Comparison of ENCODE assay signal across 13 cellular contexts in genomic region chr17:50475775-50476544, GRCh38. TPM values are rescaled to one million over a fixed set of nuclear protein-coding genes. Genes with fewer than 3 reads are reported as not detected.
DNase-seq lines count a peak whose midpoint lies in the region; ATAC-seq, FAIRE-seq and TF ChIP-seq lines count a peak whose summit lies in the region.
"Not testable (repeated sequence)": the region's sequence is repeated elsewhere in the genome, so short reads cannot be mapped to it uniquely, and the experiment has no call there.
"Had no signal": no experiment of that assay in that cellular context is flagged by ENCODE, and none has a peak within 500 bp of the region (broad histone marks: within the 10 kb centered on the region; RNA-seq: fewer than 3 reads in every experiment).

No MANE protein-coding gene starts in this region.

- TF ChIP-seq CTCF in astrocyte (IDR thresholded peaks at IDR 0.05; ENCODE audit: insufficient read depth, low read depth, low read length); endodermal cell (conservative IDR thresholded peaks at IDR 0.05); lower lobe of right lung (IDR thresholded peaks at IDR 0.05); neural progenitor cell (IDR thresholded peaks at IDR 0.05); spleen (IDR thresholded peaks at IDR 0.05 in 8 of 11, conservative IDR thresholded peaks at IDR 0.05 in 3 of 11): not testable (repeated sequence)

- peaks cover 11% of the 10 kb centered on the region for H4K20me1 ChIP-seq in astrocyte (ENCODE audit: insufficient read depth, low read length)
- H4K20me1 ChIP-seq in neural progenitor cell (ENCODE audit: low read depth) = not testable (repeated sequence)

- peak overlapping the region; percentile 17 for H3K4me3 Mint-ChIP-seq in astrocyte (ENCODE audit: unreplicated experiment)
- H3K4me3 Mint-ChIP-seq in endodermal cell = peak overlapping the region; percentile 28
- H3K4me3 Mint-ChIP-seq in neural progenitor cell = peak overlapping the region; percentile 17

- not testable (repeated sequence) for H3K4me3 ChIP-seq in astrocyte (ENCODE audit: insufficient read depth, low read depth, low read length); endodermal cell (ENCODE audit: low read length); lower lobe of right lung; neural progenitor cell; spleen

- not testable (repeated sequence) for H3K9me3 Mint-ChIP-seq in astrocyte (ENCODE audit: unreplicated experiment); endodermal cell; neural progenitor cell

- DNase-seq in HuH-7 (ENCODE audit: low spot score) = peak; percentile 47
- DNase-seq in astrocyte (ENCODE audit: low read depth); endodermal cell; neural progenitor cell (ENCODE audit: low spot score): not testable (repeated sequence)
- peak in 1 of 2 donors; percentile 35 for DNase-seq in left colon
- DNase-seq in lower lobe of right lung = peak; percentile 8
- DNase-seq in spleen = peak; percentile 34

- not testable (repeated sequence) for H2AFZ ChIP-seq in astrocyte (ENCODE audit: low read depth, low read length); neural progenitor cell (replicated peaks)

- peak overlapping the region; percentile 26; the same call in 1 of the 2 replicates for H3K9ac ChIP-seq in ES-I3 (ENCODE audit: low read depth, low read length)
- H3K9ac ChIP-seq in astrocyte (ENCODE audit: low read length); endodermal cell (ENCODE audit: extremely low read depth, low read length, poor library complexity, severe bottlenecking); neural progenitor cell: not testable (repeated sequence)

- H3K4me1 ChIP-seq in ES-I3 (ENCODE audit: insufficient read depth, low read length); astrocyte (ENCODE audit: insufficient read depth, low read length); endodermal cell (ENCODE audit: control insufficient read depth, insufficient read depth, low read length); neural progenitor cell: not testable (repeated sequence)
- H3K4me1 ChIP-seq in lower lobe of right lung (peaks cover 21% of the 10 kb centered on the region), spleen (peaks cover 18 to 29% (median 26%) of the 10 kb centered on the region in 6 donors)

- H3K4me2 ChIP-seq in astrocyte (ENCODE audit: low read length) = not testable (repeated sequence)
- peak overlapping the region; percentile 60 for H3K4me2 ChIP-seq in neural progenitor cell

- not testable (repeated sequence) for H3K27ac ChIP-seq in astrocyte (ENCODE audit: low read depth, low read length); endodermal cell (ENCODE audit: low read depth, low read length); lower lobe of right lung; neural progenitor cell; spleen

- H3K79me2 ChIP-seq in astrocyte (ENCODE audit: insufficient read depth, low read length) = peaks cover 10% of the 10 kb centered on the region
- not testable (repeated sequence) for H3K79me2 ChIP-seq in neural progenitor cell (ENCODE audit: low read depth)

- peaks cover 31% of the 10 kb centered on the region for H3F3A ChIP-seq in neural progenitor cell (ENCODE audit: low read depth)

- peak; percentile 35 for ATAC-seq in left colon
- not testable (repeated sequence) for ATAC-seq in lower lobe of right lung

- H3K36me3 Mint-ChIP-seq in astrocyte (ENCODE audit: low read depth, unreplicated experiment); neural progenitor cell: not testable (repeated sequence)
- H3K36me3 Mint-ChIP-seq in endodermal cell (ENCODE audit: low read depth) = peaks cover 29% of the 10 kb centered on the region

- WGBS in endodermal cell (ENCODE audit: insufficient coverage in 1 of 2, insufficient read length in 1 of 2), 2 experiments = 42 to 49% methylated on average over 3 to 13 of the region's 33 CpGs
- 30 to 72% (median 55%) methylated on average over 24 to 33 of the region's 33 CpGs for whole genome bisulfite sequencing in spleen, 5 donors

- not testable (repeated sequence) for H3K4me1 Mint-ChIP-seq in astrocyte (ENCODE audit: low read depth, unreplicated experiment)
- H3K4me1 Mint-ChIP-seq in endodermal cell = peaks cover 14% of the 10 kb centered on the region
- H3K4me1 Mint-ChIP-seq in neural progenitor cell = peaks cover 16% of the 10 kb centered on the region

- not testable (repeated sequence) for TF ChIP-seq POLR2A in spleen (IDR thresholded peaks at IDR 0.05)

- not testable (repeated sequence) for H3K27ac Mint-ChIP-seq in astrocyte (ENCODE audit: unreplicated experiment); endodermal cell; neural progenitor cell

- peaks cover 16% of the 10 kb centered on the region for H3K27me3 Mint-ChIP-seq in astrocyte (ENCODE audit: low read depth, unreplicated experiment)
- peaks cover 21% of the 10 kb centered on the region for H3K27me3 Mint-ChIP-seq in endodermal cell (ENCODE audit: insufficient read depth)
- H3K27me3 Mint-ChIP-seq in neural progenitor cell (ENCODE audit: insufficient read depth, low read depth) = peaks cover 30% of the 10 kb centered on the region

- not testable (repeated sequence) for H3K27me3 ChIP-seq in astrocyte (ENCODE audit: insufficient read depth, low read length); endodermal cell (ENCODE audit: control insufficient read depth, insufficient read depth, low read length, poor library complexity, severe bottlenecking); lower lobe of right lung (ENCODE audit: low read depth); spleen (replicated peaks in 1 of 7)
- peaks cover 62% of the 10 kb centered on the region for H3K27me3 ChIP-seq in neural progenitor cell

- H3K36me3 ChIP-seq in ES-I3 (ENCODE audit: insufficient read depth, low read length); astrocyte (ENCODE audit: insufficient read depth, low read length); endodermal cell (ENCODE audit: control insufficient read depth, insufficient read depth, low read length); neural progenitor cell: not testable (repeated sequence)
- peaks cover 32% of the 10 kb centered on the region for H3K36me3 ChIP-seq in lower lobe of right lung
- H3K36me3 ChIP-seq in spleen = peaks cover 0 to 40% (median 0%) of the 10 kb centered on the region in 6 donors

- H3K9me3 ChIP-seq in ES-I3 (ENCODE audit: control insufficient read depth, insufficient read depth, low read length); astrocyte (ENCODE audit: insufficient read depth, low read depth, low read length); endodermal cell (ENCODE audit: control insufficient read depth, low read length); lower lobe of right lung; neural progenitor cell (ENCODE audit: low read depth); spleen: not testable (repeated sequence)

- intact Hi-C loops in left colon (cut with DNase I, micrococcal nuclease); lower lobe of right lung (cut with DNase I): not testable (repeated sequence)
- intact Hi-C loops in spleen (cut with DNase I; ENCODE audit: low total_unique reads) = loop anchor here (10.0 kb wide), 1 partner anchor 101 kb away; the partner anchor contains the start of genes EME1 and MRPL27

- not testable (repeated sequence) for FAIRE-seq in astrocyte (lab: Jason Lieb, UNC)

RNA-seq across cellular contexts. Expression of gene RSAD1, which starts 2.7 kb away (rescaled TPM):
- total RNA-seq in astrocyte (18.8 and 21.6 TPM in 2 replicates), endodermal cell (10 to 100 TPM; 26.6 to 35.8 TPM), left colon (10 to 100 TPM; 29.1 to 33.9 TPM), lower lobe of right lung (29.2 TPM), neural progenitor cell (ENCODE audit: low replicate concordance) (9.7 and 12.9 TPM in 2 replicates), spleen (10 to 100 TPM; 24.4 to 56.2 (median 39.4) TPM)
- polyA plus RNA-seq in endodermal cell (2013, experiment 1 of 2) = 32.2 TPM
- polyA plus RNA-seq in endodermal cell (2013, experiment 2 of 2) = 25.3 TPM
- polyA plus RNA-seq in spleen = 10 to 100 TPM; 24.1 to 35.0 (median 30.7) TPM

RNA-seq across cellular contexts. Expression of gene CHAD, which starts 7.3 kb away (rescaled TPM):
- total RNA-seq in astrocyte (not detected in 2 replicates), endodermal cell (under 1 TPM in 1 of 2 donors, not detected in 1; 0.15 TPM), left colon (1 to 10 TPM; 4.5 to 7.1 TPM), lower lobe of right lung (not detected), neural progenitor cell (ENCODE audit: low replicate concordance) (not detected in 2 replicates), spleen (under 1 TPM in 1 of 7 donors, not detected in 6; 0.39 TPM)
- polyA plus RNA-seq in endodermal cell (2013, experiment 1 of 2) = not detected
- 0.17 TPM for polyA plus RNA-seq in endodermal cell (2013, experiment 2 of 2)
- polyA plus RNA-seq in spleen = not detected
- total RNA-seq: CD4-positive, alpha-beta T cell; K562; M059J; SK-MEL-5 had no signal
- polyA plus RNA-seq: AG04450, K562 had no signal

RNA-seq across cellular contexts. Expression of gene MYCBPAP, which starts 32.3 kb away (rescaled TPM):
- total RNA-seq in astrocyte (0.99 and 1.4 TPM in 2 replicates), endodermal cell (1 to 10 TPM; 3.5 to 7.1 TPM), left colon (1 to 10 TPM; 2.1 to 2.8 TPM), lower lobe of right lung (3.8 TPM), neural progenitor cell (ENCODE audit: low replicate concordance) (3.5 and 3.8 TPM in 2 replicates), spleen (1 to 10 TPM in 3 of 7 donors, under 1 TPM in 4; 0.54 to 2.8 (median 0.98) TPM)
- 2.6 TPM for polyA plus RNA-seq in endodermal cell (2013, experiment 1 of 2)
- polyA plus RNA-seq in endodermal cell (2013, experiment 2 of 2) = 1.6 TPM
- under 1 TPM; 0.15 to 0.18 (median 0.16) TPM for polyA plus RNA-seq in spleen
- total RNA-seq: K562, M059J had no signal
- polyA plus RNA-seq: K562 had no signal

RNA-seq across cellular contexts. Expression of gene ACSF2, which starts 49.9 kb away (rescaled TPM):
- 28.3 and 43.3 TPM in 2 replicates for total RNA-seq in astrocyte
- total RNA-seq in endodermal cell = 10 to 100 TPM; 61.7 to 76.5 TPM
- 35.1 TPM for polyA plus RNA-seq in endodermal cell (2013, experiment 1 of 2)
- 33.2 TPM for polyA plus RNA-seq in endodermal cell (2013, experiment 2 of 2)
- total RNA-seq in left colon = 100 to 1,000 TPM; 146 to 150 TPM
- 70.4 TPM for total RNA-seq in lower lobe of right lung
- 15.2 and 28.8 TPM in 2 replicates for total RNA-seq in neural progenitor cell (ENCODE audit: low replicate concordance)
- total RNA-seq in spleen = 10 to 100 TPM; 28.3 to 48.6 (median 41.9) TPM
- polyA plus RNA-seq in spleen = 10 to 100 TPM; 21.7 to 50.0 (median 36.3) TPM

RNA-seq across cellular contexts. Expression of gene EPN3, which starts 56.6 kb away (rescaled TPM):
- total RNA-seq in astrocyte = 0.24 and 1.7 TPM in 2 replicates
- under 1 TPM in 1 of 2 donors, not detected in 1; 0.66 TPM for total RNA-seq in endodermal cell
- 0.21 TPM for polyA plus RNA-seq in endodermal cell (2013, experiment 1 of 2)
- polyA plus RNA-seq in endodermal cell (2013, experiment 2 of 2) = not detected
- total RNA-seq in left colon = 10 to 100 TPM; 40.1 to 58.5 TPM
- total RNA-seq in lower lobe of right lung = 1.5 TPM
- 0.09 and 0.24 TPM in 2 replicates for total RNA-seq in neural progenitor cell (ENCODE audit: low replicate concordance)
- total RNA-seq in spleen = not detected
- polyA plus RNA-seq in spleen = under 1 TPM in 2 of 3 donors, not detected in 1; 0.02 to 0.16 TPM
- total RNA-seq: CD4-positive, alpha-beta T cell; SK-MEL-5 had no signal
- polyA plus RNA-seq: AG04450, K562 had no signal
